In the genomic region with DNA sequence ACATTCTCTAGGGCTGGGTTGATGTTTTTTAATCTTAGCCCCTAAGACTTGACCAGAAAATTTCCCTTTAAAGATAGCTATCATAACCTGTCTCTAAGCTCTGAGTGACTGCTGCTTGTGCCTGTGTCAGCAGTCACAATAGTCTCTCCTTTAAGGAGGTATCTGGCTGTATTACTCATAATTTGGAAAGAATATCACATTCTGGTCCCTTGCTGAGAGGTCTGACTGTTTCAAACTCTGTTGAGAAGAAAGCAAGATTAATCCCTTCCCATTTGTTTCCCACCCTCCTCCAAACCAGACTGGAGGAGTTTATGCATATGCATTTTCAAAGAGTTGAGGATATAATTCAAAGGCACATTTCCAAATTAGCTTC, we compare ENCODE assay signal across 8 cellular contexts. TPM values are rescaled to one million over a fixed set of nuclear protein-coding genes. Genes with fewer than 3 reads are reported as not detected.
A peak's percentile ranks its signal among the peaks of the same experiment; 100 is the strongest.
DNase-seq lines count a peak whose midpoint lies in the region; ATAC-seq and TF ChIP-seq lines count a peak whose summit lies in the region.

No MANE protein-coding gene starts in this region.

- no peak for TF ChIP-seq CTCF in CD4-positive, alpha-beta T cell (IDR thresholded peaks at IDR 0.05)
- no peak for TF ChIP-seq CTCF in nephron progenitor cell (IDR thresholded peaks at IDR 0.05)

- peaks cover 38% of the 10 kb centered on the region for H3K4me1 Mint-ChIP-seq in CD4-positive, alpha-beta T cell (ENCODE audit: low read depth)
- peaks cover 22% of the 10 kb centered on the region for H3K4me1 Mint-ChIP-seq in dendritic cell treated with granulocyte-macrophage colony-stimulating factor and Interleukin-4, amounts not matched to agents 40 ng/mL and 50 ng/mL, for 4 days (ENCODE audit: low read depth)
- peaks cover 29% of the 10 kb centered on the region for H3K4me1 Mint-ChIP-seq in nephron progenitor cell

- H3K9me3 Mint-ChIP-seq in CD4-positive, alpha-beta T cell: no peaks in the 10 kb centered on the region
- no peaks in the 10 kb centered on the region for H3K9me3 Mint-ChIP-seq in dendritic cell treated with granulocyte-macrophage colony-stimulating factor and Interleukin-4, amounts not matched to agents 40 ng/mL and 50 ng/mL, for 4 days
- H3K9me3 Mint-ChIP-seq in nephron progenitor cell: no peaks in the 10 kb centered on the region

- peaks cover 34% of the 10 kb centered on the region for H3K27me3 ChIP-seq in CD4-positive, alpha-beta T cell (ENCODE audit: control insufficient read depth, insufficient read depth, low read length)

- peaks cover 81% of the 10 kb centered on the region for H3K27me3 Mint-ChIP-seq in CD4-positive, alpha-beta T cell
- peaks cover 19% of the 10 kb centered on the region for H3K27me3 Mint-ChIP-seq in dendritic cell treated with granulocyte-macrophage colony-stimulating factor and Interleukin-4, amounts not matched to agents 40 ng/mL and 50 ng/mL, for 4 days
- H3K27me3 Mint-ChIP-seq in nephron progenitor cell (ENCODE audit: low read depth, poor library complexity): peaks cover 33% of the 10 kb centered on the region

- H3K9me3 ChIP-seq in CD4-positive, alpha-beta T cell (ENCODE audit: control insufficient read depth, low read length): no peaks in the 10 kb centered on the region

- intact Hi-C loops in CD4-positive, alpha-beta T cell (cut with DNase I, micrococcal nuclease): loop anchor here (5.0 to 10.0 kb wide), 2 partner anchors 1870 to 1873 kb away; no protein-coding TSS in a partner anchor
- intact Hi-C loops in dendritic cell treated with granulocyte-macrophage colony-stimulating factor and Interleukin-4, amounts not matched to agents 40 ng/mL and 50 ng/mL, for 4 days (cut with micrococcal nuclease): loop anchor here (5.0 kb wide), 1 partner anchor 62 kb away; no protein-coding TSS in a partner anchor

- H3K27ac Mint-ChIP-seq in CD4-positive, alpha-beta T cell: no peak overlapping the region
- H3K27ac Mint-ChIP-seq in dendritic cell treated with granulocyte-macrophage colony-stimulating factor and Interleukin-4, amounts not matched to agents 40 ng/mL and 50 ng/mL, for 4 days: no peak overlapping the region
- H3K27ac Mint-ChIP-seq in nephron progenitor cell: no peak overlapping the region

- CTCF ChIA-PET in CD4-positive, alpha-beta T cell (lab: Charles Lee): interaction anchor here (0.9 kb wide), 1 partner anchor 8 kb away, joined by 3 read pairs; no protein-coding TSS in a partner anchor

- no peak for ATAC-seq in CD4-positive, alpha-beta T cell (ENCODE audit: poor library complexity)

- peak overlapping the region; percentile 70 for H3K4me3 Mint-ChIP-seq in CD4-positive, alpha-beta T cell
- peak overlapping the region; percentile 88 for H3K4me3 Mint-ChIP-seq in dendritic cell treated with granulocyte-macrophage colony-stimulating factor and Interleukin-4, amounts not matched to agents 40 ng/mL and 50 ng/mL, for 4 days
- H3K4me3 Mint-ChIP-seq in nephron progenitor cell: peak overlapping the region; percentile 84

- POLR2A ChIA-PET in CD4-positive, alpha-beta T cell (lab: Charles Lee): no interaction called here

- no peak overlapping the region for H3K27ac ChIP-seq in CD4-positive, alpha-beta T cell (ENCODE audit: low read depth, low read length)

- no peak for DNase-seq in CD4-positive, alpha-beta T cell
- DNase-seq in HT1080 (ENCODE audit: low read depth) (peak; percentile 39), nephron progenitor cell (no peak), NCI-H2227 treated with DMSO at 0.1 percent for 48 hours (lab: John Stamatoyannopoulos, UW) (no peak), amygdala (lab: John Stamatoyannopoulos, UW) (no peak), NCI-H345 treated with DMSO at 0.1 percent for 48 hours (lab: John Stamatoyannopoulos, UW; ENCODE audit: unreplicated experiment) (no peak), activated gamma-delta T cell treated with Interleukin-2 at 50 U/mL for 16 hours (no peak)

- no peaks in the 10 kb centered on the region for H3K36me3 Mint-ChIP-seq in CD4-positive, alpha-beta T cell (ENCODE audit: low read depth)
- H3K36me3 Mint-ChIP-seq in dendritic cell treated with granulocyte-macrophage colony-stimulating factor and Interleukin-4, amounts not matched to agents 40 ng/mL and 50 ng/mL, for 4 days (ENCODE audit: low read depth): peaks cover 4% of the 10 kb centered on the region
- no peaks in the 10 kb centered on the region for H3K36me3 Mint-ChIP-seq in nephron progenitor cell (ENCODE audit: low read depth)

RNA-seq across cellular contexts. Expression of gene HTR2A, which starts 2.3 kb away (rescaled TPM):
- not detected for total RNA-seq in CD4-positive, alpha-beta T cell
- not detected in 2 replicates for total RNA-seq in HT1080 (2014; rRNA removed; shearing (Covaris generic))
- not detected in 2 replicates for polyA plus RNA-seq in HT1080 (2015; cell fraction: cytosol; rRNA removed)
- polyA plus RNA-seq in HT1080 (2015; cell fraction: nucleus; rRNA removed): not detected in 2 replicates
